8 cellular contexts compared by ENCODE assay signal in genomic region chrX:70505451-70505841, GRCh38.
"Had no signal": no experiment of that assay in that cellular context is flagged by ENCODE, and none has a peak within 500 bp of the region (broad histone marks: within the 10 kb centered on the region; RNA-seq: fewer than 3 reads in every experiment).

No MANE protein-coding gene starts in this region.

- H3K27ac ChIP-seq: esophagus muscularis mucosa, pancreas, sigmoid colon, spleen, stomach, testis had no signal

- H3K4me1 ChIP-seq: esophagus muscularis mucosa, pancreas, sigmoid colon, spleen, stomach, testis had no signal

- H3K9me3 ChIP-seq: esophagus muscularis mucosa, pancreas, sigmoid colon, spleen, stomach, testis had no signal

- H3K27me3 ChIP-seq: esophagus muscularis mucosa, sigmoid colon, spleen, stomach, testis had no signal

- H3K4me3 ChIP-seq: esophagus muscularis mucosa, pancreas, sigmoid colon, spleen, stomach, testis had no signal

- DNase-seq: activated CD4-positive, CD25-positive, alpha-beta regulatory T cell treated with anti-CD3 and anti-CD28 coated beads, Interleukin-2, amount 50 U/mL, for 72 hours; activated naive CD4-positive, alpha-beta T cell treated with anti-CD3 and anti-CD28 coated beads, Interleukin-2, amount 50 U/mL, for 16 hours; pancreas; sigmoid colon; spleen; stomach; testis had no signal
